Comparison of ENCODE assay signal across 13 cellular contexts in the genomic region with DNA sequence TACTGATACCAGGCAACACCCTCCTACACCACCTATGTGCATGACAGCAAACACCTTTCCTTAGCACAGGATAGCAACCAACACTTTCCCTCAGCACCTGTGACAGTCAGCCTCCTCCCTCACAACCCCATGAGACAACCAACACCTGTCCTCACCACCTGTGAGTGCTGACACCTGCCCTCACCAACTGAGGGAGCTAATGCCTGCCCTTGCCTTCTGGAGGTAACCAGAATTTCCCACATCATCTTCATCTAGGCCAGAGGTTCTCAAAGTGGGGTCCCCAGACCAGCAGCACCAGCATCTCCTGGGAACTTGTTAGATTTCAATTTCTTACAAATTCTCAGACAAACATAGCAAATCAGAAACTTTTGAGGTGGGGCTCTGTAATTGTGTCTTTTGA.
A peak's percentile ranks its signal among the peaks of the same experiment; 100 is the strongest.
DNase-seq lines count a peak whose midpoint lies in the region; ATAC-seq and TF ChIP-seq lines count a peak whose summit lies in the region.
"Had no signal": no experiment of that assay in that cellular context is flagged by ENCODE, and none has a peak within 500 bp of the region (broad histone marks: within the 10 kb centered on the region; RNA-seq: fewer than 3 reads in every experiment).

No MANE protein-coding gene starts in this region.

- no peaks in the 10 kb centered on the region for H3K9me3 Mint-ChIP-seq in activated CD8-positive, alpha-beta memory T cell treated with anti-CD3 and anti-CD28 coated beads, Interleukin-2, amount 10 ng/mL, durations not matched to agents 7 days and 5 days (ENCODE audit: low read depth)
- peaks cover 7% of the 10 kb centered on the region for H3K9me3 Mint-ChIP-seq in progenitor cell of endocrine pancreas (ENCODE audit: low read depth)

- peak; percentile 4 for DNase-seq in activated CD8-positive, alpha-beta memory T cell treated with anti-CD3 and anti-CD28 coated beads, Interleukin-2, amount 10 ng/mL, durations not matched to agents 7 days and 5 days
- no peak for DNase-seq in activated CD8-positive, alpha-beta memory T cell treated with anti-CD3 and anti-CD28 coated beads, Interleukin-2, amount 50 U/mL, for 4 hours
- peak; percentile 65 for DNase-seq in NCI-H146 treated with DMSO at 0.1 percent for 48 hours (lab: John Stamatoyannopoulos, UW; ENCODE audit: unreplicated experiment)
- peak; percentile 17 for DNase-seq in coronary artery (ENCODE audit: low spot score)
- DNase-seq in progenitor cell of endocrine pancreas (ENCODE audit: low spot score, unreplicated experiment), result no peak
- DNase-seq in NK-92 treated with Interleukin-12 subunit alpha and Interleukin-12 subunit beta, amount 100 ng/mL, for 24 hours (lab: John Stamatoyannopoulos, UW), result no peak
- DNase-seq: GF-D8, KG1, NCI-H1092 treated with DMSO at 0.1 percent for 48 hours, SJCRH30 had no signal

- H3K27ac ChIP-seq in coronary artery, result no peak overlapping the region
- H3K27ac ChIP-seq: RWPE1, SJCRH30 had no signal

- peaks cover 7% of the 10 kb centered on the region for H3K27me3 Mint-ChIP-seq in activated CD8-positive, alpha-beta memory T cell treated with anti-CD3 and anti-CD28 coated beads, Interleukin-2, amount 10 ng/mL, durations not matched to agents 7 days and 5 days
- peaks cover 9% of the 10 kb centered on the region for H3K27me3 Mint-ChIP-seq in progenitor cell of endocrine pancreas

- no peak for ATAC-seq in activated CD8-positive, alpha-beta memory T cell treated with anti-CD3 and anti-CD28 coated beads, Interleukin-2, amount 10 ng/mL, durations not matched to agents 7 days and 5 days
- ATAC-seq in GM18907 (IDR thresholded peaks at IDR 0.05; ENCODE audit: unreplicated experiment), result no peak
- ATAC-seq: CD8-positive, alpha-beta T cell had no signal

- H3K4me1 Mint-ChIP-seq in activated CD8-positive, alpha-beta memory T cell treated with anti-CD3 and anti-CD28 coated beads, Interleukin-2, amount 10 ng/mL, durations not matched to agents 7 days and 5 days, result no peaks in the 10 kb centered on the region
- peaks cover 2% of the 10 kb centered on the region for H3K4me1 Mint-ChIP-seq in progenitor cell of endocrine pancreas (ENCODE audit: low read depth)

- CTCF ChIA-PET in activated CD8-positive, alpha-beta memory T cell treated with anti-CD3 and anti-CD28 coated beads, Interleukin-2, amount 10 ng/mL, durations not matched to agents 7 days and 5 days (lab: Charles Lee), result no interaction called here

- no peak overlapping the region for H3K4me3 ChIP-seq in coronary artery
- H3K4me3 ChIP-seq: SJCRH30 had no signal

- no peaks in the 10 kb centered on the region for H3K36me3 Mint-ChIP-seq in activated CD8-positive, alpha-beta memory T cell treated with anti-CD3 and anti-CD28 coated beads, Interleukin-2, amount 10 ng/mL, durations not matched to agents 7 days and 5 days
- H3K36me3 Mint-ChIP-seq in progenitor cell of endocrine pancreas (ENCODE audit: insufficient read depth), result no peaks in the 10 kb centered on the region
- H3K36me3 Mint-ChIP-seq: CD8-positive, alpha-beta T cell had no signal

- H3K4me3 Mint-ChIP-seq in activated CD8-positive, alpha-beta memory T cell treated with anti-CD3 and anti-CD28 coated beads, Interleukin-2, amount 10 ng/mL, durations not matched to agents 7 days and 5 days, result no peak overlapping the region
- H3K4me3 Mint-ChIP-seq in progenitor cell of endocrine pancreas (ENCODE audit: low read depth), result no peak overlapping the region
- H3K4me3 Mint-ChIP-seq: CD8-positive, alpha-beta T cell had no signal

- no peak for TF ChIP-seq CTCF in coronary artery (IDR thresholded peaks at IDR 0.05)
- no peak for TF ChIP-seq CTCF in progenitor cell of endocrine pancreas (IDR thresholded peaks at IDR 0.05; ENCODE audit: unreplicated experiment)

- H3K27ac Mint-ChIP-seq in activated CD8-positive, alpha-beta memory T cell treated with anti-CD3 and anti-CD28 coated beads, Interleukin-2, amount 10 ng/mL, durations not matched to agents 7 days and 5 days, result no peak overlapping the region
- peak overlapping the region; percentile 15 for H3K27ac Mint-ChIP-seq in progenitor cell of endocrine pancreas
- H3K27ac Mint-ChIP-seq: CD8-positive, alpha-beta T cell had no signal

Comparison
In these comparisons a context has a peak if more than half of its experiments do, and no peak if none do; other contexts are left out.
1. DNase-seq: peak in activated CD8-positive, alpha-beta memory T cell treated with anti-CD3 and anti-CD28 coated beads, Interleukin-2, amount 10 ng/mL, durations not matched to agents 7 days and 5 days (single experiment), NCI-H146 treated with DMSO at 0.1 percent for 48 hours (single experiment) and coronary artery (single experiment); none in activated CD8-positive, alpha-beta memory T cell treated with anti-CD3 and anti-CD28 coated beads, Interleukin-2, amount 50 U/mL, for 4 hours (single experiment), progenitor cell of endocrine pancreas (single experiment) and NK-92 treated with Interleukin-12 subunit alpha and Interleukin-12 subunit beta, amount 100 ng/mL, for 24 hours (single experiment).